In genomic region chr1:60156371-60156770, GRCh38 we compare ENCODE assay signal across 34 cellular contexts.
"Had no signal": no experiment of that assay in that cellular context is flagged by ENCODE, and none has a peak within 500 bp of the region (broad histone marks: within the 10 kb centered on the region; RNA-seq: fewer than 3 reads in every experiment).

No MANE protein-coding gene starts in this region.

- ATAC-seq: activated naive CD8-positive, alpha-beta T cell treated with anti-CD3 and anti-CD28 coated beads, Interleukin-2, amount 50 U/mL, for 24 hours; activated T-cell treated with anti-CD3 and anti-CD28 coated beads, Interleukin-2, amount 50 U/mL, for 4 hours; activated T-cell treated with anti-CD3 and anti-CD28 coated beads, Interleukin-2, amount 50 U/mL, for 72 hours; activated T-helper 17 cell treated with anti-CD3 and anti-CD28 coated beads, Interleukin-2, amount 50 U/mL, for 72 hours had no signal

- H3K36me3 Mint-ChIP-seq: activated naive CD4-positive, alpha-beta T cell treated with anti-CD3 and anti-CD28 coated beads, Interleukin-2, amount 10 ng/mL, durations not matched to agents 7 days and 5 days; activated naive CD4-positive, alpha-beta T cell treated with anti-CD3 and anti-CD28 coated beads, Interleukin-2, amount 50 U/mL, for 24 hours; activated naive CD4-positive, alpha-beta T cell treated with anti-CD3 and anti-CD28 coated beads, Interleukin-2, amount 50 U/mL, for 72 hours; activated naive CD8-positive, alpha-beta T cell; activated naive CD8-positive, alpha-beta T cell treated with anti-CD3 and anti-CD28 coated beads for 36 hours; activated naive CD8-positive, alpha-beta T cell treated with anti-CD3 and anti-CD28 coated beads, Interleukin-2, amount 10 ng/mL, durations not matched to agents 7 days and 5 days; brain had no signal

- H3K27me3 ChIP-seq: adrenal gland, ascending aorta, body of pancreas, brain microvascular endothelial cell, breast epithelium, cardiac muscle cell had no signal

- DNase-seq: activated effector memory CD4-positive, alpha-beta T cell treated with anti-CD3 and anti-CD28 coated beads, Interleukin-2, amount 50 U/mL, for 16 hours; activated effector memory CD4-positive, alpha-beta T cell treated with Interleukin-2 at 50 U/mL for 16 hours; activated gamma-delta T cell; activated gamma-delta T cell treated with Interleukin-2 at 50 U/mL for 16 hours; activated naive CD4-positive, alpha-beta T cell; activated naive CD4-positive, alpha-beta T cell treated with Interleukin-2 at 50 U/mL for 16 hours; activated naive CD8-positive, alpha-beta T cell treated with anti-CD3 and anti-CD28 coated beads, Interleukin-2, amount 10 ng/mL, durations not matched to agents 7 days and 5 days; activated T-cell treated with anti-CD3 and anti-CD28 coated beads for 4 hours; activated T-cell treated with anti-CD3 and anti-CD28 coated beads, Interleukin-2, amount 50 U/mL, for 1 hour; activated T-cell treated with anti-CD3 and anti-CD28 coated beads, Interleukin-2, amount 50 U/mL, for 4 hours; central memory CD4-positive, alpha-beta T cell; cerebellar nuclear complex had no signal

- H3K9me3 ChIP-seq: adrenal gland, ascending aorta, body of pancreas, breast epithelium had no signal

- H3K4me3 Mint-ChIP-seq: activated naive CD4-positive, alpha-beta T cell treated with anti-CD3 and anti-CD28 coated beads for 36 hours; activated naive CD4-positive, alpha-beta T cell treated with anti-CD3 and anti-CD28 coated beads, Interleukin-2, amount 10 ng/mL, durations not matched to agents 7 days and 5 days; activated naive CD4-positive, alpha-beta T cell treated with anti-CD3 and anti-CD28 coated beads, Interleukin-2, amount 50 U/mL, for 24 hours; activated naive CD8-positive, alpha-beta T cell; activated naive CD8-positive, alpha-beta T cell treated with anti-CD3 and anti-CD28 coated beads for 36 hours; activated naive CD8-positive, alpha-beta T cell treated with anti-CD3 and anti-CD28 coated beads, Interleukin-2, amount 10 ng/mL, durations not matched to agents 7 days and 5 days; activated naive CD8-positive, alpha-beta T cell treated with anti-CD3 and anti-CD28 coated beads, Interleukin-2, amount 50 U/mL, for 24 hours; activated T-cell treated with anti-CD3 and anti-CD28 coated beads, Interleukin-2, amount 50 U/mL, for 24 hours; activated T-cell treated with anti-CD3 and anti-CD28 coated beads, Interleukin-2, amount 50 U/mL, for 4 hours; activated T-cell treated with anti-CD3 and anti-CD28 coated beads, Interleukin-2, amount 50 U/mL, for 72 hours; activated T-helper 1 cell treated with anti-CD3 and anti-CD28 coated beads, Interleukin-12 subunit alpha, Interleukin-12 subunit beta, Interleukin-2, Interleukin-4 antibody, amounts not matched to agents 30 ng/mL and 10 ng/mL and 1 ng/mL, durations not matched to agents 14 hours and 24 hours and 36 hours; activated T-helper 17 cell treated with anti-CD3 and anti-CD28 coated beads, Interleukin-2, amount 50 U/mL, for 72 hours; brain; central memory CD8-positive, alpha-beta T cell had no signal

- H3K9me3 Mint-ChIP-seq: activated naive CD4-positive, alpha-beta T cell treated with anti-CD3 and anti-CD28 coated beads for 36 hours; activated naive CD4-positive, alpha-beta T cell treated with anti-CD3 and anti-CD28 coated beads, Interleukin-2, amount 10 ng/mL, durations not matched to agents 7 days and 5 days; activated naive CD4-positive, alpha-beta T cell treated with anti-CD3 and anti-CD28 coated beads, Interleukin-2, amount 50 U/mL, for 24 hours; activated naive CD4-positive, alpha-beta T cell treated with anti-CD3 and anti-CD28 coated beads, Interleukin-2, amount 50 U/mL, for 72 hours; activated naive CD8-positive, alpha-beta T cell treated with anti-CD3 and anti-CD28 coated beads for 36 hours; activated naive CD8-positive, alpha-beta T cell treated with anti-CD3 and anti-CD28 coated beads, Interleukin-2, amount 10 ng/mL, durations not matched to agents 7 days and 5 days; activated naive CD8-positive, alpha-beta T cell treated with anti-CD3 and anti-CD28 coated beads, Interleukin-2, amount 50 U/mL, for 24 hours; activated T-cell treated with anti-CD3 and anti-CD28 coated beads, Interleukin-2, amount 50 U/mL, for 24 hours; activated T-cell treated with anti-CD3 and anti-CD28 coated beads, Interleukin-2, amount 50 U/mL, for 4 hours; activated T-cell treated with anti-CD3 and anti-CD28 coated beads, Interleukin-2, amount 50 U/mL, for 72 hours; activated T-helper 1 cell treated with anti-CD3 and anti-CD28 coated beads, Interleukin-12 subunit alpha, Interleukin-12 subunit beta, Interleukin-2, Interleukin-4 antibody, amounts not matched to agents 30 ng/mL and 10 ng/mL and 1 ng/mL, durations not matched to agents 14 hours and 24 hours and 36 hours; activated T-helper 17 cell treated with anti-CD3 and anti-CD28 coated beads, Interleukin-2, amount 50 U/mL, for 72 hours; activated T-helper 2 cell treated with anti-CD3 and anti-CD28 coated beads, Interferon-gamma antibody, Interleukin-2, Interleukin-4, amounts not matched to agents 10 μg/mL and 5 μg/mL and 100 μg/mL, durations not matched to agents 14 hours and 24 hours and 36 hours; brain; central memory CD8-positive, alpha-beta T cell had no signal

- H3K27ac Mint-ChIP-seq: activated naive CD4-positive, alpha-beta T cell treated with anti-CD3 and anti-CD28 coated beads for 36 hours; activated naive CD4-positive, alpha-beta T cell treated with anti-CD3 and anti-CD28 coated beads, Interleukin-2, amount 10 ng/mL, durations not matched to agents 7 days and 5 days; activated naive CD4-positive, alpha-beta T cell treated with anti-CD3 and anti-CD28 coated beads, Interleukin-2, amount 50 U/mL, for 24 hours; activated naive CD4-positive, alpha-beta T cell treated with anti-CD3 and anti-CD28 coated beads, Interleukin-2, amount 50 U/mL, for 72 hours; activated naive CD8-positive, alpha-beta T cell; activated naive CD8-positive, alpha-beta T cell treated with anti-CD3 and anti-CD28 coated beads for 36 hours; activated naive CD8-positive, alpha-beta T cell treated with anti-CD3 and anti-CD28 coated beads, Interleukin-2, amount 10 ng/mL, durations not matched to agents 7 days and 5 days; activated naive CD8-positive, alpha-beta T cell treated with anti-CD3 and anti-CD28 coated beads, Interleukin-2, amount 50 U/mL, for 24 hours; activated T-cell treated with anti-CD3 and anti-CD28 coated beads, Interleukin-2, amount 50 U/mL, for 24 hours; activated T-cell treated with anti-CD3 and anti-CD28 coated beads, Interleukin-2, amount 50 U/mL, for 72 hours; activated T-helper 1 cell treated with anti-CD3 and anti-CD28 coated beads, Interleukin-12 subunit alpha, Interleukin-12 subunit beta, Interleukin-2, Interleukin-4 antibody, amounts not matched to agents 30 ng/mL and 10 ng/mL and 1 ng/mL, durations not matched to agents 14 hours and 24 hours and 36 hours; activated T-helper 17 cell treated with anti-CD3 and anti-CD28 coated beads, Interleukin-2, amount 50 U/mL, for 72 hours; activated T-helper 2 cell treated with anti-CD3 and anti-CD28 coated beads, Interferon-gamma antibody, Interleukin-2, Interleukin-4, amounts not matched to agents 10 μg/mL and 5 μg/mL and 100 μg/mL, durations not matched to agents 14 hours and 24 hours and 36 hours; brain had no signal

- H3K4me3 ChIP-seq: adrenal gland, ascending aorta, body of pancreas, breast epithelium, cardiac muscle cell had no signal

- H3K27ac ChIP-seq: adrenal gland, ascending aorta, body of pancreas, brain microvascular endothelial cell, breast epithelium, cardiac muscle cell had no signal

- H3K27me3 Mint-ChIP-seq: activated naive CD4-positive, alpha-beta T cell treated with anti-CD3 and anti-CD28 coated beads, Interleukin-2, amount 10 ng/mL, durations not matched to agents 7 days and 5 days; activated naive CD8-positive, alpha-beta T cell treated with anti-CD3 and anti-CD28 coated beads, Interleukin-2, amount 10 ng/mL, durations not matched to agents 7 days and 5 days; activated T-cell treated with anti-CD3 and anti-CD28 coated beads, Interleukin-2, amount 50 U/mL, for 24 hours; central memory CD8-positive, alpha-beta T cell had no signal

- H3K4me1 ChIP-seq: adrenal gland, ascending aorta, body of pancreas, breast epithelium had no signal

- FAIRE-seq: astrocyte, bronchial epithelial cell had no signal

- H3K36me3 ChIP-seq: adrenal gland, ascending aorta, brain microvascular endothelial cell, breast epithelium, cardiac muscle cell had no signal

- H3K4me1 Mint-ChIP-seq: activated naive CD4-positive, alpha-beta T cell treated with anti-CD3 and anti-CD28 coated beads, Interleukin-2, amount 10 ng/mL, durations not matched to agents 7 days and 5 days; activated naive CD4-positive, alpha-beta T cell treated with anti-CD3 and anti-CD28 coated beads, Interleukin-2, amount 50 U/mL, for 24 hours; activated naive CD8-positive, alpha-beta T cell treated with anti-CD3 and anti-CD28 coated beads for 36 hours; activated naive CD8-positive, alpha-beta T cell treated with anti-CD3 and anti-CD28 coated beads, Interleukin-2, amount 10 ng/mL, durations not matched to agents 7 days and 5 days; activated naive CD8-positive, alpha-beta T cell treated with anti-CD3 and anti-CD28 coated beads, Interleukin-2, amount 50 U/mL, for 24 hours; activated T-helper 17 cell treated with anti-CD3 and anti-CD28 coated beads, Interleukin-2, amount 50 U/mL, for 72 hours; central memory CD8-positive, alpha-beta T cell had no signal
